ENCODE assay signal across 27 cellular contexts in the genomic region with DNA sequence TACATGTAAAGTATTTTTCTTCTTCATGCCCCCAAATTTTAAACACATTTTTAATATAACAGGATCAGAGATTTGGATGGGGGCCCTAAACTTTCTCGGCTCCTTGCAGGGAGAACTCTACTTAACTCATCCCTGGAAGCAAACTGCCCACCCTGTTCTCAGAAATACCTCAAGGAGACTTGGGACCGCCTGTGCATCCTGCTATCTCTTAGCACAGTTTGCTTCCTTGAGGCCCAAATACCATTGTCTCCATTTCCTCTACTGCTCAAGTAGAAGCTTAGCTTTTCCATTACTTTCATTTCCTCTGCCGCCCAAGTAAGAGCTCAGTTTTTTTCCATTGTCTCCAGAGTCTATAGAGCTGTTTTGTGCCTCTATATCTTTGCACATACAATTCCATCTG.
DNase-seq lines count a peak whose midpoint lies in the region; ATAC-seq, FAIRE-seq and TF ChIP-seq lines count a peak whose summit lies in the region.
"Had no signal": no experiment of that assay in that cellular context is flagged by ENCODE, and none has a peak within 500 bp of the region (broad histone marks: within the 10 kb centered on the region; RNA-seq: fewer than 3 reads in every experiment).

No MANE protein-coding gene starts in this region.

- peaks cover 0 to 27% of the 10 kb centered on the region in 2 experiments; a peak in 3 of 5 replicates for H3K4me1 ChIP-seq in K562 (replicated peaks in 1 of 2; ENCODE audit: control insufficient read depth in 2 of 2, insufficient read depth in 2 of 2, low read length in 2 of 2)
- H3K4me1 ChIP-seq in HepG2 (ENCODE audit: insufficient read depth, low read length) = peaks cover 45% of the 10 kb centered on the region
- peaks cover 0 to 37% (median 23%) of the 10 kb centered on the region in 5 donors for H3K4me1 ChIP-seq in subcutaneous abdominal adipose tissue (ENCODE audit: control insufficient read depth in 5 of 5, insufficient read depth in 5 of 5, low read length in 5 of 5)

- DNase-seq in Right ventricle myocardium inferior (ENCODE audit: missing footprints) (no peak), Right ventricle myocardium superior (no peak), K562 (ENCODE audit: extremely low read depth in 1 of 4, low spot score in 3 of 4) (peak in 2 of 4 experiments; percentile 46 to 78), HepG2 (ENCODE audit: low spot score) (no peak), NCI-H1694 treated with DMSO at 0.1 percent for 48 hours (lab: John Stamatoyannopoulos, UW) (no peak)
- DNase-seq in activated CD8-positive, alpha-beta T cell treated with anti-CD3 and anti-CD28 coated beads for 36 hours = no peak
- DNase-seq: activated CD4-positive, CD25-positive, alpha-beta regulatory T cell; activated naive CD4-positive, alpha-beta T cell treated with Interleukin-2 at 50 U/mL for 16 hours; activated T-cell treated with anti-CD3 and anti-CD28 coated beads, Interleukin-2, amount 50 U/mL, for 4 hours; amniotic stem cell; DMS53; endodermal cell; GF-D8; H7; Kasumi-1; NCI-H187; NCI-H526 treated with DMSO at 0.1 percent for 48 hours; nucleus accumbens; retina; stimulated activated CD4-positive, alpha-beta T cell treated with anti-CD3 and anti-CD28 coated beads, Interleukin-12 subunit alpha, Interleukin-12 subunit beta, amount 100 ng/mL, for 4 hours; stimulated activated CD4-positive, alpha-beta T cell treated with anti-CD3 and anti-CD28 coated beads, Interleukin-4, amount 100 ng/mL, for 4 hours; stimulated activated naive CD4-positive, alpha-beta T cell had no signal

- TF ChIP-seq RAD21 in K562 (CRISPR knock-in tag; conservative IDR thresholded peaks at IDR 0.05 in 1 of 2, IDR thresholded peaks at IDR 0.05 in 1 of 2) = no peak
- TF ChIP-seq RAD21 in HepG2 (CRISPR knock-in tag; IDR thresholded peaks at IDR 0.05) = no peak

- H3K79me2 ChIP-seq in K562 (ENCODE audit: control insufficient read depth, insufficient read depth, low read length) = no peaks in the 10 kb centered on the region
- H3K79me2 ChIP-seq in HepG2 (ENCODE audit: insufficient read depth, low read length) = no peaks in the 10 kb centered on the region

- WGBS in K562 (ENCODE audit: insufficient coverage, low coverage, missing lambda C conversion rate) = 0% methylated on average over 3 of the region's 3 CpGs
- WGBS in HepG2 (ENCODE audit: low lambda C conversion rate) = 52% methylated on average over 3 of the region's 3 CpGs

- TF ChIP-seq CTCF in K562 (IDR thresholded peaks at IDR 0.05 in 2 of 3, conservative IDR thresholded peaks at IDR 0.05 in 1 of 3; ENCODE audit: insufficient read depth in 2 of 3, low read depth in 1 of 3, low read length in 3 of 3) = no peak
- TF ChIP-seq CTCF in HepG2 (CRISPR knock-in tag; IDR thresholded peaks at IDR 0.05) = no peak
- TF ChIP-seq CTCF in activated CD8-positive, alpha-beta T cell treated with anti-CD3 and anti-CD28 coated beads for 36 hours (IDR thresholded peaks at IDR 0.05) = no peak

- H3K27ac Mint-ChIP-seq in activated CD8-positive, alpha-beta T cell treated with anti-CD3 and anti-CD28 coated beads for 36 hours = no peak overlapping the region
- H3K27ac Mint-ChIP-seq: endodermal cell, memory B cell had no signal

- H4K20me1 ChIP-seq in K562 (replicated peaks; ENCODE audit: control insufficient read depth, insufficient read depth, low read length) = no peaks in the 10 kb centered on the region
- no peaks in the 10 kb centered on the region for H4K20me1 ChIP-seq in HepG2 (ENCODE audit: insufficient read depth, low read length)

- H3K36me3 Mint-ChIP-seq in activated CD8-positive, alpha-beta T cell treated with anti-CD3 and anti-CD28 coated beads for 36 hours (ENCODE audit: low read depth) = no peaks in the 10 kb centered on the region
- H3K36me3 Mint-ChIP-seq: memory B cell had no signal

- H3K4me2 ChIP-seq in K562 (ENCODE audit: insufficient read depth, low read length) = peak overlapping the region; percentile 60
- H3K4me2 ChIP-seq in HepG2 (ENCODE audit: low read depth, low read length) = peak overlapping the region; percentile 14; the same call in 1 of the 2 replicates

- no peak overlapping the region for H3K4me3 Mint-ChIP-seq in activated CD8-positive, alpha-beta T cell treated with anti-CD3 and anti-CD28 coated beads for 36 hours
- H3K4me3 Mint-ChIP-seq: activated T-cell treated with anti-CD3 and anti-CD28 coated beads, Interleukin-2, amount 50 U/mL, for 4 hours; endodermal cell; memory B cell had no signal

- TF ChIP-seq POLR2A in K562 (conservative IDR thresholded peaks at IDR 0.05) = no peak
- TF ChIP-seq POLR2A in HepG2 (IDR thresholded peaks at IDR 0.05; ENCODE audit: insufficient read depth in 1 of 2, low read depth in 2 of 2, low read length in 2 of 2) = no peak

- H3K4me3 ChIP-seq in K562 (no peak overlapping the region), HepG2 (replicated peaks in 1 of 3; ENCODE audit: insufficient read depth in 1 of 3, low read depth in 2 of 3, low read length in 3 of 3) (no peak overlapping the region), subcutaneous abdominal adipose tissue (ENCODE audit: low read depth in 1 of 5, low read length in 5 of 5) (no peak overlapping the region)
- H3K4me3 ChIP-seq: coronary artery had no signal

- H3K27me3 Mint-ChIP-seq in activated CD8-positive, alpha-beta T cell treated with anti-CD3 and anti-CD28 coated beads for 36 hours = no peaks in the 10 kb centered on the region

- H3K27me3 ChIP-seq in K562 (ENCODE audit: control insufficient read depth in 2 of 2, insufficient read depth in 2 of 2, low read length in 2 of 2) (no peaks in the 10 kb centered on the region), HepG2 (ENCODE audit: control insufficient read depth in 1 of 2, insufficient read depth in 2 of 2, low read length in 2 of 2) (no peaks in the 10 kb centered on the region), subcutaneous abdominal adipose tissue (ENCODE audit: control insufficient read depth in 5 of 5, insufficient read depth in 4 of 5, low read length in 5 of 5) (no peaks in the 10 kb centered on the region)

- H3K27ac ChIP-seq in K562 (ENCODE audit: extremely low read depth, low read depth, low read length) = peak overlapping the region; percentile 71
- H3K27ac ChIP-seq in HepG2 (ENCODE audit: extremely low read length, insufficient read depth, low read length) = no peak overlapping the region
- H3K27ac ChIP-seq in subcutaneous abdominal adipose tissue (ENCODE audit: low read depth, low read length) = peak overlapping the region; percentile 35

- FAIRE-seq in K562 (lab: Jason Lieb, UNC) (peak; percentile 73), HepG2 (lab: Jason Lieb, UNC) (no peak)
- FAIRE-seq: bronchial epithelial cell had no signal

- CTCF ChIA-PET in K562 (lab: Yijun Ruan, JAX; ENCODE audit: low intra/inter-chr PET ratio) (no interaction called here), HepG2 (lab: Yijun Ruan, JAX; ENCODE audit: low intra/inter-chr PET ratio, low total read pairs) (no interaction called here)
- CTCF ChIA-PET in activated CD8-positive, alpha-beta T cell treated with anti-CD3 and anti-CD28 coated beads for 36 hours (lab: Charles Lee) = interaction anchor here (1.0 kb wide), 1 partner anchor 26 kb away, joined by 4 read pairs; no protein-coding TSS in a partner anchor

- BruUV-seq in K562 (replicated peaks; lab: Mats Ljungman, UMichigan) (no TSS peak), HepG2 (replicated peaks; lab: Mats Ljungman, UMichigan) (no TSS peak)

- peak overlapping the region in 1 of 2 experiments; percentile 35; a peak in 2 of 4 replicates for H3K9ac ChIP-seq in K562 (ENCODE audit: insufficient read depth in 1 of 2, low read depth in 2 of 2, low read length in 2 of 2)
- no peak overlapping the region for H3K9ac ChIP-seq in HepG2 (ENCODE audit: insufficient read depth, low read depth, low read length)
- H3K9ac ChIP-seq in subcutaneous abdominal adipose tissue (ENCODE audit: low read length in 5 of 5) = no peak overlapping the region

- no peaks in the 10 kb centered on the region for H3K4me1 Mint-ChIP-seq in activated CD8-positive, alpha-beta T cell treated with anti-CD3 and anti-CD28 coated beads for 36 hours (ENCODE audit: low read depth)
- H3K4me1 Mint-ChIP-seq: endodermal cell, memory B cell had no signal

- TF ChIP-seq EP300 in K562 (IDR thresholded peaks at IDR 0.05; ENCODE audit: low read length) (peak; percentile 49; the same call in 1 of the 2 replicates), HepG2 (IDR thresholded peaks at IDR 0.05; ENCODE audit: low read depth in 2 of 2, low read length in 2 of 2) (no peak), HepG2 (CRISPR knock-in tag; IDR thresholded peaks at IDR 0.05; ENCODE audit: borderline replicate concordance) (no peak)

- in situ Hi-C loops in K562 (cut with MboI) = no loop called here
- in situ Hi-C loops in HepG2 (cut with HindIII; ENCODE audit: extremely low pct_ligation_motif_present, low pct_unique_long_range_greater_than_20kb) = no loop called here

- H2AFZ ChIP-seq in K562 (ENCODE audit: low read depth, low read length) (peak overlapping the region; percentile 81), HepG2 (ENCODE audit: low read length) (no peak overlapping the region)

- H3K9me1 ChIP-seq in K562 (ENCODE audit: control insufficient read depth, insufficient read depth, low read length) = no peaks in the 10 kb centered on the region

- H3K9me3 ChIP-seq in K562 (replicated peaks; ENCODE audit: control insufficient read depth, insufficient read depth, low read depth, low read length) (no peaks in the 10 kb centered on the region; the same call in 1 of the 2 replicates), HepG2 (ENCODE audit: low read length) (no peaks in the 10 kb centered on the region), subcutaneous abdominal adipose tissue (ENCODE audit: control insufficient read depth in 5 of 5, low read length in 5 of 5) (no peaks in the 10 kb centered on the region)

- no peaks in the 10 kb centered on the region for H3K9me3 Mint-ChIP-seq in activated CD8-positive, alpha-beta T cell treated with anti-CD3 and anti-CD28 coated beads for 36 hours
- H3K9me3 Mint-ChIP-seq: activated T-cell treated with anti-CD3 and anti-CD28 coated beads, Interleukin-2, amount 50 U/mL, for 4 hours; endodermal cell; memory B cell had no signal

- intact Hi-C loops in Right ventricle myocardium inferior (cut with DNase I) = loop anchor here (5.0 kb wide), 1 partner anchor 42 kb away; no protein-coding TSS in a partner anchor
- intact Hi-C loops in Right ventricle myocardium superior (cut with DNase I) = no loop called here
- intact Hi-C loops in K562 (cut with micrococcal nuclease) = no loop called here
- intact Hi-C loops in HepG2 (cut with micrococcal nuclease; ENCODE audit: unreplicated experiment) = no loop called here
- intact Hi-C loops in activated CD8-positive, alpha-beta T cell treated with anti-CD3 and anti-CD28 coated beads for 36 hours (cut with micrococcal nuclease) = no loop called here

- peak; percentile 31 for ATAC-seq in Right ventricle myocardium inferior
- no peak for ATAC-seq in Right ventricle myocardium superior (ENCODE audit: poor library complexity)
- peak; percentile 78 for ATAC-seq in K562
- ATAC-seq in HepG2 = no peak
- ATAC-seq in GM19455 (IDR thresholded peaks at IDR 0.05; ENCODE audit: unreplicated experiment) = no peak
- ATAC-seq in activated CD8-positive, alpha-beta T cell treated with anti-CD3 and anti-CD28 coated beads for 36 hours = no peak
- ATAC-seq: activated T-cell treated with anti-CD3 and anti-CD28 coated beads, Interleukin-2, amount 50 U/mL, for 4 hours had no signal

- POLR2A ChIA-PET in K562 (lab: Yijun Ruan, JAX) = interaction anchor here (1.3 kb wide), 1 partner anchor 9 kb away, joined by 6 read pairs; no protein-coding TSS in a partner anchor
- POLR2A ChIA-PET in HepG2 (lab: Yijun Ruan, JAX) = no interaction called here
- POLR2A ChIA-PET in activated CD8-positive, alpha-beta T cell treated with anti-CD3 and anti-CD28 coated beads for 36 hours (lab: Charles Lee) = no interaction called here

- H3K36me3 ChIP-seq in K562 (ENCODE audit: control insufficient read depth, insufficient read depth, low read length) (no peaks in the 10 kb centered on the region), HepG2 (replicated peaks in 1 of 2; ENCODE audit: control insufficient read depth in 1 of 2, insufficient read depth in 2 of 2, low read length in 2 of 2) (no peaks in the 10 kb centered on the region), subcutaneous abdominal adipose tissue (ENCODE audit: control insufficient read depth in 5 of 5, insufficient read depth in 5 of 5, low read length in 5 of 5) (no peaks in the 10 kb centered on the region)

Comparison
In these comparisons a context has a peak if more than half of its experiments do, and no peak if none do; other contexts are left out.
1. ATAC-seq: peak in Right ventricle myocardium inferior (single experiment) and K562 (single experiment); none in Right ventricle myocardium superior (single experiment), HepG2 (single experiment), GM19455 (single experiment) and activated CD8-positive, alpha-beta T cell treated with anti-CD3 and anti-CD28 coated beads for 36 hours (single experiment).